Comparison of ENCODE assay signal across 18 cellular contexts in genomic region chr13:112703449-112703848, GRCh38. TPM values are rescaled to one million over a fixed set of nuclear protein-coding genes. Genes with fewer than 3 reads are reported as not detected.
DNase-seq lines count a peak whose midpoint lies in the region; ATAC-seq, FAIRE-seq and TF ChIP-seq lines count a peak whose summit lies in the region.
"Had no signal": no experiment of that assay in that cellular context is flagged by ENCODE, and none has a peak within 500 bp of the region (broad histone marks: within the 10 kb centered on the region; RNA-seq: fewer than 3 reads in every experiment).

No MANE protein-coding gene starts in this region.

- peaks cover 49% of the 10 kb centered on the region for H3K4me1 Mint-ChIP-seq in glutamatergic neuron (ENCODE audit: low read depth, unreplicated experiment)

- peaks cover 0 to 5% (median 0%) of the 10 kb centered on the region in 11 experiments; a peak in 2 of 22 replicates for H3K9me3 ChIP-seq in BLaER1 treated with 17β-estradiol and CSF1 and Interleukin-3, amounts not matched to agents 10 nM and 100 nM (replicated peaks in 1 of 11)
- no peaks in the 10 kb centered on the region for H3K9me3 ChIP-seq in Loucy (ENCODE audit: insufficient read depth, low read depth, low read length)
- no peaks in the 10 kb centered on the region for H3K9me3 ChIP-seq in neutrophil

- H3K9me3 Mint-ChIP-seq in glutamatergic neuron (ENCODE audit: unreplicated experiment), result peaks cover 8% of the 10 kb centered on the region
- H3K9me3 Mint-ChIP-seq: CD4-positive, alpha-beta T cell had no signal

- no peaks in the 10 kb centered on the region for H3K9me2 ChIP-seq in Loucy (replicated peaks; ENCODE audit: low read depth, low read length)

- H3K4me3 ChIP-seq in BLaER1 treated with 17β-estradiol and CSF1 and Interleukin-3, amounts not matched to agents 10 nM and 100 nM, result peak overlapping the region in 5 of 10 experiments; percentile 12 to 24 (median 14); a peak in 4 of 20 replicates
- H3K4me3 ChIP-seq in Loucy (ENCODE audit: low read length, poor library complexity, severe bottlenecking) (no peak overlapping the region), neutrophil (ENCODE audit: low read depth in 1 of 2, low read length in 1 of 2) (no peak overlapping the region)

- H2AFZ ChIP-seq in Loucy (ENCODE audit: low read length), result no peak overlapping the region

- H3F3A ChIP-seq in Loucy (ENCODE audit: low read depth), result no peaks in the 10 kb centered on the region

- H3K27ac Mint-ChIP-seq in glutamatergic neuron (ENCODE audit: unreplicated experiment), result peak overlapping the region; percentile 75
- H3K27ac Mint-ChIP-seq: CD4-positive, alpha-beta T cell had no signal

- no peaks in the 10 kb centered on the region for H3K36me3 Mint-ChIP-seq in glutamatergic neuron (ENCODE audit: unreplicated experiment)

- H3K27me3 Mint-ChIP-seq in glutamatergic neuron (ENCODE audit: unreplicated experiment), result peaks cover 5% of the 10 kb centered on the region
- H3K27me3 Mint-ChIP-seq: CD4-positive, alpha-beta T cell had no signal

- peaks cover 26% of the 10 kb centered on the region; the same call in 1 of the 2 replicates for H3K79me2 ChIP-seq in Loucy (ENCODE audit: insufficient read depth, low read length)

- H3K4me3 Mint-ChIP-seq in glutamatergic neuron (ENCODE audit: unreplicated experiment), result peak overlapping the region; percentile 72
- H3K4me3 Mint-ChIP-seq: CD4-positive, alpha-beta T cell had no signal

- peaks cover 18 to 51% (median 36%) of the 10 kb centered on the region in 11 experiments for H3K36me3 ChIP-seq in BLaER1 treated with 17β-estradiol and CSF1 and Interleukin-3, amounts not matched to agents 10 nM and 100 nM
- H3K36me3 ChIP-seq in Loucy (ENCODE audit: insufficient read depth, low read length), result no peaks in the 10 kb centered on the region
- H3K36me3 ChIP-seq in neutrophil, result peaks cover 18% of the 10 kb centered on the region

- DNase-seq in glutamatergic neuron, result no peak
- DNase-seq in frontal cortex (ENCODE audit: low spot score in 2 of 2), result no peak
- DNase-seq in NCI-H82 treated with DMSO at 0.1 percent for 48 hours (lab: John Stamatoyannopoulos, UW; ENCODE audit: unreplicated experiment), result no peak
- DNase-seq in cortex of kidney (lab: John Stamatoyannopoulos, UW), result no peak
- DNase-seq: Calu3; NCI-H1048; NCI-H146; NCI-H2081 treated with DMSO at 0.1 percent for 48 hours; NCI-H226; NCI-H526 treated with DMSO at 0.1 percent for 48 hours; NK-92 treated with Interleukin-12 subunit alpha and Interleukin-12 subunit beta, amount 100 ng/mL, for 24 hours had no signal

- peak overlapping the region in 9 of 11 experiments; percentile 6 to 68 (median 60); a peak in 16 of 22 replicates for H3K27ac ChIP-seq in BLaER1 treated with 17β-estradiol and CSF1 and Interleukin-3, amounts not matched to agents 10 nM and 100 nM
- H3K27ac ChIP-seq in neutrophil, result peak overlapping the region; percentile 54

- no peaks in the 10 kb centered on the region for H3K27me3 ChIP-seq in BLaER1 treated with 17β-estradiol and CSF1 and Interleukin-3, amounts not matched to agents 10 nM and 100 nM
- H3K27me3 ChIP-seq in Loucy (ENCODE audit: insufficient read depth, low read length, poor library complexity, severe bottlenecking) (no peaks in the 10 kb centered on the region), neutrophil (no peaks in the 10 kb centered on the region)

- no peak for ATAC-seq in GM21360 (IDR thresholded peaks at IDR 0.05; ENCODE audit: unreplicated experiment)

- no peak for FAIRE-seq in frontal cortex (lab: Jason Lieb, UNC)
- FAIRE-seq: GM18507, HTR-8/SVneo had no signal

- peaks cover 59 to 100% (median 96%) of the 10 kb centered on the region in 11 experiments for H4K20me1 ChIP-seq in BLaER1 treated with 17β-estradiol and CSF1 and Interleukin-3, amounts not matched to agents 10 nM and 100 nM
- H4K20me1 ChIP-seq in Loucy (ENCODE audit: insufficient read depth, low read length, poor library complexity, severe bottlenecking), result no peaks in the 10 kb centered on the region

- H3K4me2 ChIP-seq in BLaER1 treated with 17β-estradiol and CSF1 and Interleukin-3, amounts not matched to agents 10 nM and 100 nM, result peak overlapping the region; percentile 79 to 95 (median 90)
- H3K4me2 ChIP-seq in Loucy (ENCODE audit: low read depth, low read length, poor library complexity, severe bottlenecking), result peak overlapping the region; percentile 31

- TF ChIP-seq CTCF in Loucy (conservative IDR thresholded peaks at IDR 0.05; ENCODE audit: low read length) (no peak), glutamatergic neuron (IDR thresholded peaks at IDR 0.05; ENCODE audit: partially characterized antibody, unreplicated experiment) (no peak), neutrophil (IDR thresholded peaks at IDR 0.05) (no peak)

- peaks cover 41 to 66% (median 55%) of the 10 kb centered on the region in 10 experiments for H3K4me1 ChIP-seq in BLaER1 treated with 17β-estradiol and CSF1 and Interleukin-3, amounts not matched to agents 10 nM and 100 nM
- H3K4me1 ChIP-seq in Loucy (ENCODE audit: insufficient read depth, low read length, poor library complexity, severe bottlenecking) (peaks cover 20% of the 10 kb centered on the region), neutrophil (ENCODE audit: control insufficient read depth in 1 of 2, insufficient read depth in 1 of 2, low read depth in 1 of 2, low read length in 1 of 2) (peaks cover 25 to 28% of the 10 kb centered on the region in 2 experiments)

- peak overlapping the region; percentile 1 to 64 (median 39); a peak in 16 of 22 replicates for H3K9ac ChIP-seq in BLaER1 treated with 17β-estradiol and CSF1 and Interleukin-3, amounts not matched to agents 10 nM and 100 nM
- no peak overlapping the region for H3K9ac ChIP-seq in Loucy (ENCODE audit: low read depth, low read length, poor library complexity, severe bottlenecking)

RNA-seq across cellular contexts. Expression of gene ATP11A, which starts 13.6 kb away (rescaled TPM):
- total RNA-seq in glutamatergic neuron (ENCODE audit: unreplicated experiment) (127 TPM), frontal cortex (6.9 TPM)

Comparison
In these comparisons a context has a peak if more than half of its experiments do, and no peak if none do; other contexts are left out.
1. RNA of gene ATP11A, which starts 13.6 kb away (total RNA-seq): 127 TPM in glutamatergic neuron (single experiment); 6.9 TPM in frontal cortex (single experiment); every median in the first group is over 10 times any median in the second.